25 cellular contexts compared by ENCODE assay signal in genomic region chr1:221381858-221382623, GRCh38.
DNase-seq lines count a peak whose midpoint lies in the region; ATAC-seq and TF ChIP-seq lines count a peak whose summit lies in the region.
"Had no signal": no experiment of that assay in that cellular context is flagged by ENCODE, and none has a peak within 500 bp of the region (broad histone marks: within the 10 kb centered on the region; RNA-seq: fewer than 3 reads in every experiment).

No MANE protein-coding gene starts in this region.

- DNase-seq in EH (ENCODE audit: low read depth) (peak; percentile 83), LNCaP clone FGC (ENCODE audit: low read depth) (peak; percentile 28), fibroblast of the aortic adventitia (ENCODE audit: low read depth) (peak; percentile 12), stromal cell of bone marrow (ENCODE audit: low read depth) (peak; percentile 58), OCI-M2 (lab: John Stamatoyannopoulos, UW; ENCODE audit: unreplicated experiment) (no peak), CD1c-positive myeloid dendritic cell (ENCODE audit: extremely low spot score) (no peak), T-helper 2 cell (no peak), aorta (no peak)
- DNase-seq: activated CD4-positive, alpha-beta T cell treated with anti-CD3 and anti-CD28 coated beads for 36 hours; activated naive CD4-positive, alpha-beta T cell treated with Interleukin-2 at 50 U/mL for 16 hours; activated T-cell treated with anti-CD3 and anti-CD28 coated beads, Interleukin-2, amount 50 U/mL, for 48 hours; amygdala; CD4-positive, CD25-positive, alpha-beta regulatory T cell; esophagus squamous epithelium; H9; Kasumi-1; kidney glomerular epithelial cell; lower lobe of right lung; NCI-H1694; NCI-H2171; NCI-H524; nephron progenitor cell; upper lobe of left lung had no signal

- H3K9me3 ChIP-seq in aorta (ENCODE audit: control insufficient read depth, low read length): no peaks in the 10 kb centered on the region
- H3K9me3 ChIP-seq: esophagus squamous epithelium, lower lobe of right lung, upper lobe of left lung had no signal

- no peak overlapping the region for H3K27ac ChIP-seq in aorta (ENCODE audit: low read depth in 1 of 2, low read length in 2 of 2)
- H3K27ac ChIP-seq: esophagus squamous epithelium, lower lobe of right lung, parathyroid adenoma, upper lobe of left lung had no signal

- no peaks in the 10 kb centered on the region for H3K27me3 ChIP-seq in aorta (ENCODE audit: control insufficient read depth in 1 of 2, insufficient read depth in 2 of 2, low read length in 1 of 2)
- H3K27me3 ChIP-seq: esophagus squamous epithelium, upper lobe of left lung had no signal

- no peaks in the 10 kb centered on the region for H3K4me1 ChIP-seq in aorta (ENCODE audit: control insufficient read depth in 1 of 2, insufficient read depth in 2 of 2, low read length in 2 of 2)
- H3K4me1 ChIP-seq: esophagus squamous epithelium, lower lobe of right lung, parathyroid adenoma, upper lobe of left lung had no signal

- H3K4me3 ChIP-seq in LNCaP clone FGC (ENCODE audit: low read depth, low read length) (no peak overlapping the region), fibroblast of the aortic adventitia (ENCODE audit: low read depth, low read length) (no peak overlapping the region), aorta (ENCODE audit: low read length in 2 of 2) (no peak overlapping the region)
- H3K4me3 ChIP-seq: esophagus squamous epithelium, lower lobe of right lung, upper lobe of left lung had no signal

- 82 to 83% methylated on average over 3 of the region's 3 CpGs for WGBS in aorta, 2 donors

- ATAC-seq in aorta (ENCODE audit: low FRiP score): no peak
- ATAC-seq: activated CD4-positive, alpha-beta T cell treated with anti-CD3 and anti-CD28 coated beads for 36 hours; lower lobe of right lung; Panc1 had no signal

- intact Hi-C loops in aorta (cut with DNase I): no loop called here

- H3K36me3 ChIP-seq in aorta (ENCODE audit: control insufficient read depth in 1 of 2, insufficient read depth in 2 of 2, low read length in 1 of 2): no peaks in the 10 kb centered on the region
- H3K36me3 ChIP-seq: esophagus squamous epithelium, lower lobe of right lung, upper lobe of left lung had no signal

- no peak for TF ChIP-seq CTCF in LNCaP clone FGC (IDR thresholded peaks at IDR 0.05; ENCODE audit: control insufficient read depth, extremely low read depth, insufficient read depth)
- TF ChIP-seq CTCF in fibroblast of the aortic adventitia (IDR thresholded peaks at IDR 0.05; ENCODE audit: insufficient read depth, low read length): no peak

Comparison
In these comparisons a context has a peak if more than half of its experiments do, and no peak if none do; other contexts are left out.
1. DNase-seq: peak in EH (single experiment), LNCaP clone FGC (single experiment), fibroblast of the aortic adventitia (single experiment) and stromal cell of bone marrow (single experiment); none in OCI-M2 (single experiment), CD1c-positive myeloid dendritic cell (single experiment), T-helper 2 cell (0 of 5) and aorta (0 of 2).